In the genomic region with DNA sequence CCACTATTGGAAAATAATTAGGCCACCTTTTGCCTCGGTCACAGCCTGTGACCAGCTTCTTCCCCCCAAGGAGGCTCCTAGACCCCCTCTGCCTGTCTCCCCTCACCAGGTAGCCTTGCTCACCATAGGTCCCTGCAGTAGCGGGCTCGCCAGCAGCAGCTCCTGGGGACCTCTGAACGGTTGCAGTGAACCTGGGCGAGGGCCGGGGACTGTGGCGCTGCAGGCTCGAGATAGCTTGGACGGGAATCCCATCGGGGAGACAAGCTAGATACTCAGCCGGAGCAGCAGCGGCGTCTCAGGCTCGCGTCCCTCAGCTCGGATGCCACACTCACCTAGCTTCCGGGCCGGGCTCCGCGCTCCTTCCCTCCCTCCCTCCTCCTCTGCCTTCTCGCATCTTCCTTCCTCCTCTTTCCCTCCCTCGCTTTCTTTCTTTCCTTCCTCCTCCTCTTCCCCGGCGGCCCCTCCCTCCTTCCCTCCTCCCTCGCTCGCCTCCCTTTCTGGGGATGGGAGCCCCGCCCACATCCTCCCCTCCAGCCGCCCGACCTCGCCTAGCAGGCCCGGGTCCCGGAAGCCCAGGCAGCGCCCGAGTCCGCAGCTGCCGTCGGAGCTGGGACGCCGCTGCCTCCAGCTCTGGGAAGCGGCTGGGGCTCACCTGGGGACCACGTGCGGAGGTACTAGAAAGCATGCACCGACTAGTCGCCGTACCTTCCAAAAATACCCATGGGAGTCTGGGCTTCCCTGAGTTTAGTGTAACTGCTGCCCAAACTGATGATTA, we compare ENCODE assay signal across 8 cellular contexts. TPM values are rescaled to one million over a fixed set of nuclear protein-coding genes. Genes with fewer than 3 reads are reported as not detected.
DNase-seq lines count a peak whose midpoint lies in the region; ATAC-seq and TF ChIP-seq lines count a peak whose summit lies in the region.

A gene (minus strand): TSS at position 399 of the 775 bp plus-strand sequence. CDS start 4,603 bp downstream, outside the sequence.

- TF ChIP-seq POLR2A in prostate gland (IDR thresholded peaks at IDR 0.05), result peak; percentile 55

- WGBS in heart right ventricle, 2 donors, result 5 to 7% methylated on average over 45 of the region's 45 CpGs
- WGBS in prostate gland, result 8% methylated on average over 44 of the region's 45 CpGs

- peak within 1 kb of the TSS; percentile 75 for H3K4me3 Mint-ChIP-seq in CD4-positive, alpha-beta T cell
- peak within 1 kb of the TSS; percentile 51 for H3K4me3 Mint-ChIP-seq in activated T-helper 2 cell treated with anti-CD3 and anti-CD28 coated beads, Interferon-gamma antibody, Interleukin-2, Interleukin-4, amounts not matched to agents 10 μg/mL and 5 μg/mL and 100 μg/mL, durations not matched to agents 14 hours and 24 hours and 36 hours (ENCODE audit: low read depth)

- H3K36me3 ChIP-seq in heart right ventricle (peaks cover 0 to 8% (median 0%) of the 10 kb centered on the region in 9 donors), prostate gland (no peaks in the 10 kb centered on the region)

- CTCF ChIA-PET in CD4-positive, alpha-beta T cell (lab: Charles Lee), result no interaction called here

- no peak for TF ChIP-seq CTCF in CD4-positive, alpha-beta T cell (IDR thresholded peaks at IDR 0.05)
- TF ChIP-seq CTCF in heart right ventricle (IDR thresholded peaks at IDR 0.05) (no peak), prostate gland (IDR thresholded peaks at IDR 0.05) (no peak)

- H3K36me3 Mint-ChIP-seq in CD4-positive, alpha-beta T cell (ENCODE audit: low read depth), result no peaks in the 10 kb centered on the region
- H3K36me3 Mint-ChIP-seq in activated T-helper 2 cell treated with anti-CD3 and anti-CD28 coated beads, Interferon-gamma antibody, Interleukin-2, Interleukin-4, amounts not matched to agents 10 μg/mL and 5 μg/mL and 100 μg/mL, durations not matched to agents 14 hours and 24 hours and 36 hours (ENCODE audit: low read depth), result no peaks in the 10 kb centered on the region

- intact Hi-C loops in CD4-positive, alpha-beta T cell (cut with DNase I, micrococcal nuclease), result no loop called here
- intact Hi-C loops in activated T-helper 2 cell treated with anti-CD3 and anti-CD28 coated beads, Interferon-gamma antibody, Interleukin-2, Interleukin-4, amounts not matched to agents 10 μg/mL and 5 μg/mL and 100 μg/mL, durations not matched to agents 14 hours and 24 hours and 36 hours (cut with micrococcal nuclease), result loop anchor here (10.0 kb wide), 1 partner anchor 258 kb away; no protein-coding TSS in a partner anchor
- intact Hi-C loops in heart right ventricle (cut with DNase I), result loop anchor here in 5 of 10 donors (2.0 to 10.0 kb wide), 11 partner anchors 142 to 419 kb away; no protein-coding TSS in a partner anchor
- intact Hi-C loops in prostate gland (cut with DNase I), result loop anchor here (2.0 to 10.0 kb wide), 2 partner anchors 218 to 662 kb away; no protein-coding TSS in a partner anchor

- POLR2A ChIA-PET in CD4-positive, alpha-beta T cell (lab: Charles Lee), result interaction anchor here (1.1 kb wide), 1 partner anchor 1095 kb away, joined by 3 read pairs; a partner anchor contains a TSS

- peaks cover 87% of the 10 kb centered on the region for H3K27me3 Mint-ChIP-seq in CD4-positive, alpha-beta T cell
- H3K27me3 Mint-ChIP-seq in activated T-helper 2 cell treated with anti-CD3 and anti-CD28 coated beads, Interferon-gamma antibody, Interleukin-2, Interleukin-4, amounts not matched to agents 10 μg/mL and 5 μg/mL and 100 μg/mL, durations not matched to agents 14 hours and 24 hours and 36 hours (ENCODE audit: low read depth), result peaks cover 75% of the 10 kb centered on the region

- H3K27ac Mint-ChIP-seq in CD4-positive, alpha-beta T cell, result no peak within 1 kb of the TSS
- H3K27ac Mint-ChIP-seq in activated T-helper 2 cell treated with anti-CD3 and anti-CD28 coated beads, Interferon-gamma antibody, Interleukin-2, Interleukin-4, amounts not matched to agents 10 μg/mL and 5 μg/mL and 100 μg/mL, durations not matched to agents 14 hours and 24 hours and 36 hours, result no peak within 1 kb of the TSS

- H3K27me3 ChIP-seq in CD4-positive, alpha-beta T cell (ENCODE audit: control insufficient read depth, insufficient read depth, low read length), result peaks cover 68% of the 10 kb centered on the region
- H3K27me3 ChIP-seq in heart right ventricle, result peaks cover 0 to 74% (median 12%) of the 10 kb centered on the region in 7 donors
- no peaks in the 10 kb centered on the region for H3K27me3 ChIP-seq in prostate gland (replicated peaks; ENCODE audit: insufficient read depth)

- H3K9me3 ChIP-seq in CD4-positive, alpha-beta T cell (ENCODE audit: control insufficient read depth, low read length), result no peaks in the 10 kb centered on the region
- H3K9me3 ChIP-seq in heart right ventricle (no peaks in the 10 kb centered on the region), prostate gland (no peaks in the 10 kb centered on the region)

- peak within 1 kb of the TSS; percentile 52 to 83 (median 74) for H3K4me3 ChIP-seq in heart right ventricle
- peak within 1 kb of the TSS; percentile 50 to 56 for H3K4me3 ChIP-seq in prostate gland

- no peak within 1 kb of the TSS for H3K27ac ChIP-seq in CD4-positive, alpha-beta T cell (ENCODE audit: low read depth, low read length)
- H3K27ac ChIP-seq in heart right ventricle (peak within 1 kb of the TSS; percentile 86 to 98 (median 91)), prostate gland (peak within 1 kb of the TSS; percentile 85 to 87)

- H3K4me1 Mint-ChIP-seq in CD4-positive, alpha-beta T cell (ENCODE audit: low read depth), result peaks cover 37% of the 10 kb centered on the region
- H3K4me1 Mint-ChIP-seq in activated T-helper 2 cell treated with anti-CD3 and anti-CD28 coated beads, Interferon-gamma antibody, Interleukin-2, Interleukin-4, amounts not matched to agents 10 μg/mL and 5 μg/mL and 100 μg/mL, durations not matched to agents 14 hours and 24 hours and 36 hours (ENCODE audit: low read depth), result peaks cover 27% of the 10 kb centered on the region

- ATAC-seq in CD4-positive, alpha-beta T cell (ENCODE audit: poor library complexity), result no peak
- ATAC-seq in HG02759 (IDR thresholded peaks at IDR 0.05; ENCODE audit: unreplicated experiment) (peak; percentile 39), heart right ventricle (peak; percentile 53 to 77 (median 71)), HG03520 (IDR thresholded peaks at IDR 0.05; ENCODE audit: unreplicated experiment) (no peak), GM21423 (IDR thresholded peaks at IDR 0.05; ENCODE audit: unreplicated experiment) (no peak)

- peaks cover 0 to 40% (median 18%) of the 10 kb centered on the region in 9 donors for H3K4me1 ChIP-seq in heart right ventricle
- H3K4me1 ChIP-seq in prostate gland (replicated peaks), result no peaks in the 10 kb centered on the region

- H3K9me3 Mint-ChIP-seq in CD4-positive, alpha-beta T cell, result no peaks in the 10 kb centered on the region
- no peaks in the 10 kb centered on the region for H3K9me3 Mint-ChIP-seq in activated T-helper 2 cell treated with anti-CD3 and anti-CD28 coated beads, Interferon-gamma antibody, Interleukin-2, Interleukin-4, amounts not matched to agents 10 μg/mL and 5 μg/mL and 100 μg/mL, durations not matched to agents 14 hours and 24 hours and 36 hours

- DNase-seq in CD4-positive, alpha-beta T cell, result no peak
- DNase-seq in activated T-helper 2 cell treated with anti-CD3 and anti-CD28 coated beads, Interferon-gamma antibody, Interleukin-2, Interleukin-4, amounts not matched to agents 10 μg/mL and 5 μg/mL and 100 μg/mL, durations not matched to agents 14 hours and 24 hours and 36 hours (ENCODE audit: low spot score), result peak; percentile 10
- DNase-seq in heart right ventricle (peak; percentile 86), prostate gland (ENCODE audit: low spot score) (peak; percentile 70), medulla oblongata (ENCODE audit: extremely low spot score) (no peak)

RNA-seq across cellular contexts. Expression of the gene that starts here (rescaled TPM):
- total RNA-seq in CD4-positive, alpha-beta T cell, result not detected
- total RNA-seq in activated T-helper 2 cell treated with anti-CD3 and anti-CD28 coated beads, Interferon-gamma antibody, Interleukin-2, Interleukin-4, amounts not matched to agents 10 μg/mL and 5 μg/mL and 100 μg/mL, durations not matched to agents 14 hours and 24 hours and 36 hours, result not detected in 2 replicates
- total RNA-seq in heart right ventricle, result 10 to 100 TPM in 1 of 10 donors, 1 to 10 TPM in 9; 4.4 to 10.6 (median 5.8) TPM
- 1 to 10 TPM; 4.7 to 5.0 TPM for polyA plus RNA-seq in heart right ventricle
- 10 to 100 TPM in 1 of 2 donors, 1 to 10 TPM in 1; 8.8 to 11.2 TPM for total RNA-seq in prostate gland

Comparison
In these comparisons a context has a peak if more than half of its experiments do, and no peak if none do; other contexts are left out.
1. Peak in DNase-seq in activated T-helper 2 cell treated with anti-CD3 and anti-CD28 coated beads, Interferon-gamma antibody, Interleukin-2, Interleukin-4, amounts not matched to agents 10 μg/mL and 5 μg/mL and 100 μg/mL, durations not matched to agents 14 hours and 24 hours and 36 hours; RNA of the gene not detected or under 1 TPM.
2. ATAC-seq: peak in HG02759 (single experiment) and heart right ventricle (8 of 8); none in CD4-positive, alpha-beta T cell (single experiment), HG03520 (single experiment) and GM21423 (single experiment).
3. DNase-seq: peak in heart right ventricle (2 of 2) and prostate gland (single experiment); none in CD4-positive, alpha-beta T cell (0 of 10) and medulla oblongata (single experiment).
4. intact Hi-C loops: an anchor here in activated T-helper 2 cell treated with anti-CD3 and anti-CD28 coated beads, Interferon-gamma antibody, Interleukin-2, Interleukin-4, amounts not matched to agents 10 μg/mL and 5 μg/mL and 100 μg/mL, durations not matched to agents 14 hours and 24 hours and 36 hours (10.0 kb wide) and prostate gland (2.0 to 10.0 kb wide); none called in CD4-positive, alpha-beta T cell.